19 cellular contexts compared by ENCODE assay signal in genomic region chr20:62487125-62487524, GRCh38. TPM values are rescaled to one million over a fixed set of nuclear protein-coding genes. Genes with fewer than 3 reads are reported as not detected.
"Had no signal": no experiment of that assay in that cellular context is flagged by ENCODE, and none has a peak within 500 bp of the region (broad histone marks: within the 10 kb centered on the region; RNA-seq: fewer than 3 reads in every experiment).

No MANE protein-coding gene starts in this region.

- H3K27ac ChIP-seq: colonic mucosa, left lung, psoas muscle had no signal

- H3K27ac Mint-ChIP-seq: activated CD4-positive, alpha-beta memory T cell treated with anti-CD3 and anti-CD28 coated beads, Interleukin-2, amount 10 ng/mL, durations not matched to agents 7 days and 5 days; activated CD8-positive, alpha-beta memory T cell treated with anti-CD3 and anti-CD28 coated beads, Interleukin-2, amount 10 ng/mL, durations not matched to agents 7 days and 5 days; activated naive CD8-positive, alpha-beta T cell treated with anti-CD3 and anti-CD28 coated beads, Interleukin-2, amount 10 ng/mL, durations not matched to agents 7 days and 5 days; memory B cell; natural killer cell; T-helper 2 cell treated with Interferon-gamma antibody and Interleukin-4, amounts not matched to agents 5 μg/mL and 100 μg/mL, for 36 hours had no signal

- H3K4me1 Mint-ChIP-seq: activated CD4-positive, alpha-beta memory T cell treated with anti-CD3 and anti-CD28 coated beads, Interleukin-2, amount 10 ng/mL, durations not matched to agents 7 days and 5 days; activated CD8-positive, alpha-beta memory T cell treated with anti-CD3 and anti-CD28 coated beads, Interleukin-2, amount 10 ng/mL, durations not matched to agents 7 days and 5 days had no signal

- DNase-seq: activated CD4-positive, alpha-beta memory T cell treated with anti-CD3 and anti-CD28 coated beads, Interleukin-2, amount 10 ng/mL, durations not matched to agents 7 days and 5 days; activated CD4-positive, alpha-beta T cell treated with anti-CD3 and anti-CD28 coated beads for 48 hours; activated CD4-positive, CD25-positive, alpha-beta regulatory T cell; activated CD8-positive, alpha-beta memory T cell treated with anti-CD3 and anti-CD28 coated beads, Interleukin-2, amount 10 ng/mL, durations not matched to agents 7 days and 5 days; activated naive CD8-positive, alpha-beta T cell treated with anti-CD3 and anti-CD28 coated beads, Interleukin-2, amount 10 ng/mL, durations not matched to agents 7 days and 5 days; anterior cingulate cortex; central memory CD4-positive, alpha-beta T cell; colonic mucosa; head of caudate nucleus; kidney; left lung; natural killer cell; psoas muscle; stimulated activated CD4-positive, alpha-beta T cell treated with anti-CD3 and anti-CD28 coated beads, Interleukin-4, amount 100 ng/mL, for 1 hour had no signal

- H3K4me3 Mint-ChIP-seq: activated CD4-positive, alpha-beta memory T cell treated with anti-CD3 and anti-CD28 coated beads, Interleukin-2, amount 10 ng/mL, durations not matched to agents 7 days and 5 days; activated CD8-positive, alpha-beta memory T cell treated with anti-CD3 and anti-CD28 coated beads, Interleukin-2, amount 10 ng/mL, durations not matched to agents 7 days and 5 days; activated naive CD8-positive, alpha-beta T cell treated with anti-CD3 and anti-CD28 coated beads, Interleukin-2, amount 10 ng/mL, durations not matched to agents 7 days and 5 days; memory B cell; natural killer cell; T-helper 2 cell treated with Interferon-gamma antibody and Interleukin-4, amounts not matched to agents 5 μg/mL and 100 μg/mL, for 36 hours had no signal

- H3K36me3 ChIP-seq: colonic mucosa, left lung had no signal

- H3K4me1 ChIP-seq: colonic mucosa, psoas muscle had no signal

- H3K9me3 Mint-ChIP-seq: activated CD4-positive, alpha-beta memory T cell treated with anti-CD3 and anti-CD28 coated beads, Interleukin-2, amount 10 ng/mL, durations not matched to agents 7 days and 5 days; activated naive CD8-positive, alpha-beta T cell treated with anti-CD3 and anti-CD28 coated beads, Interleukin-2, amount 10 ng/mL, durations not matched to agents 7 days and 5 days; memory B cell; natural killer cell; T-helper 2 cell treated with Interferon-gamma antibody and Interleukin-4, amounts not matched to agents 5 μg/mL and 100 μg/mL, for 36 hours had no signal

- ATAC-seq: activated CD8-positive, alpha-beta memory T cell treated with anti-CD3 and anti-CD28 coated beads, Interleukin-2, amount 10 ng/mL, durations not matched to agents 7 days and 5 days; left lung; natural killer cell; psoas muscle had no signal

- H3K9me3 ChIP-seq: colonic mucosa, left lung, psoas muscle had no signal

- H3K4me3 ChIP-seq: colonic mucosa, left lung, psoas muscle had no signal

- H3K36me3 Mint-ChIP-seq: activated CD8-positive, alpha-beta memory T cell treated with anti-CD3 and anti-CD28 coated beads, Interleukin-2, amount 10 ng/mL, durations not matched to agents 7 days and 5 days; activated naive CD8-positive, alpha-beta T cell treated with anti-CD3 and anti-CD28 coated beads, Interleukin-2, amount 10 ng/mL, durations not matched to agents 7 days and 5 days; brain; memory B cell; natural killer cell had no signal

RNA-seq across cellular contexts. Expression of gene GATA5, which starts 11.3 kb away (rescaled TPM):
- total RNA-seq: activated CD4-positive, alpha-beta memory T cell treated with anti-CD3 and anti-CD28 coated beads, Interleukin-2, amount 10 ng/mL, durations not matched to agents 7 days and 5 days; activated CD8-positive, alpha-beta memory T cell treated with anti-CD3 and anti-CD28 coated beads, Interleukin-2, amount 10 ng/mL, durations not matched to agents 7 days and 5 days; activated naive CD8-positive, alpha-beta T cell treated with anti-CD3 and anti-CD28 coated beads, Interleukin-2, amount 10 ng/mL, durations not matched to agents 7 days and 5 days; frontal cortex; natural killer cell; osteocyte had no signal

RNA-seq across cellular contexts. Expression of gene RBBP8NL, which starts 59.8 kb away (rescaled TPM):
- total RNA-seq: activated CD4-positive, alpha-beta memory T cell treated with anti-CD3 and anti-CD28 coated beads, Interleukin-2, amount 10 ng/mL, durations not matched to agents 7 days and 5 days; activated CD8-positive, alpha-beta memory T cell treated with anti-CD3 and anti-CD28 coated beads, Interleukin-2, amount 10 ng/mL, durations not matched to agents 7 days and 5 days; activated naive CD8-positive, alpha-beta T cell treated with anti-CD3 and anti-CD28 coated beads, Interleukin-2, amount 10 ng/mL, durations not matched to agents 7 days and 5 days; frontal cortex; natural killer cell; osteocyte; psoas muscle had no signal
